Comparison of ENCODE assay signal across 1 cellular context in the genomic region with DNA sequence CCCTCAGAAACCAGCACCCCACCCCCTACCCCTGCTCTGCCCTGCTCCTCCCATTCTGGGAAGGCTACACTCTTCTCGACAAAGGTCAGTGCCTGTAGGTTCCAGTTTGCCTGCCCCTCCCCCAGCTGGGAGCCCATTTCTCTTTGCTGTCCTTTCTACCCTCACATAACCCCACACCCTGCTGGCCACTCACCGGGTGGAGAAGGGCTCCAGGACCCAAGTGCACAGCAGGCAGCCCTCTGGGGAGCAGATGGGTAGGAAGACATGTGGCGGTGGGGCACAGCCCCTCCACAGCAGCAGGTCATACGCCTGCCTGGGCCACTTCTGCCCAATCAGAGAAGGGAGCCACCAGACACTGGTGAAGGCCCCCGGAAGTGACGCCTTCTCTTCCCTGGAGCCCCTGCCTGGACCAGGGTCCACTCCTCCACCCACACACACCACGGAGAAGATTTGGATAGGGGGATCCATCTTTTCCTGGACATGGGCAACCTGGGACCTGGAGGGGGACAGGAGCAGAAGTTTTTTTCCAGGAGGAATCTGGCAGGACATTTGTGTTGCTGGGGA.
TF ChIP-seq lines count a peak whose summit lies in the region.

A gene (minus strand): TSS at position 326 of the 564 bp plus-strand sequence. CDS start 1,948 bp downstream, outside the sequence.

TF ChIP-seq in K562, 482 proteins besides CTCF, POLR2A, EP300 and RAD21 (continued from another document and continues in another):
- TF ChIP-seq, protein P1, sequence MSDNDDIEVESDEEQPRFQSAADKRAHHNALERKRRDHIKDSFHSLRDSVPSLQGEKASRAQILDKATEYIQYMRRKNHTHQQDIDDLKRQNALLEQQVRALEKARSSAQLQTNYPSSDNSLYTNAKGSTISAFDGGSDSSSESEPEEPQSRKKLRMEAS (CRISPR knock-in tag; IDR thresholded peaks at IDR 0.05), result no peak
- TF ChIP-seq JUN (IDR thresholded peaks at IDR 0.05; ENCODE audit: borderline replicate concordance, low read depth, low read length) (no peak), JUN (CRISPR knock-in tag; IDR thresholded peaks at IDR 0.05; ENCODE audit: borderline replicate concordance) (no peak), PPARD (CRISPR knock-in tag; IDR thresholded peaks at IDR 0.05) (no peak), ZNF174 (CRISPR knock-in tag; IDR thresholded peaks at IDR 0.05) (no peak), ZSCAN29 (IDR thresholded peaks at IDR 0.05) (no peak), TEAD2 (tag; IDR thresholded peaks at IDR 0.05) (no peak), CHD2 (IDR thresholded peaks at IDR 0.05; ENCODE audit: low read depth, low read length) (0 out of 2 replicates have a peak, but pooled peaks have one; percentile 42), EHMT2 (IDR thresholded peaks at IDR 0.05) (peak; percentile 43; the same call in 1 of the 2 replicates), TOE1 (IDR thresholded peaks at IDR 0.05; ENCODE audit: borderline replicate concordance) (no peak), TOE1 (CRISPR knock-in tag; IDR thresholded peaks at IDR 0.05; ENCODE audit: borderline replicate concordance, low read depth) (no peak), MEF2D (tag; conservative IDR thresholded peaks at IDR 0.05; ENCODE audit: low read depth) (no peak), HDGF (IDR thresholded peaks at IDR 0.05) (no peak), ZBTB1 (CRISPR knock-in tag; IDR thresholded peaks at IDR 0.05; ENCODE audit: borderline replicate concordance, low read depth) (no peak), HNRNPH1 (optimal IDR thresholded peaks at IDR 0.05; ENCODE audit: low read depth, low read length) (no peak), ZNF830 (CRISPR knock-in tag; IDR thresholded peaks at IDR 0.05) (no peak), XRCC3 (IDR thresholded peaks at IDR 0.05) (no peak), NR2F6 (CRISPR knock-in tag; IDR thresholded peaks at IDR 0.05) (no peak), THRAP3 (IDR thresholded peaks at IDR 0.05; ENCODE audit: borderline replicate concordance) (no peak), MECOM (CRISPR knock-in tag; IDR thresholded peaks at IDR 0.05) (no peak), IRF2 (CRISPR knock-in tag; IDR thresholded peaks at IDR 0.05) (no peak), ZNF75A (CRISPR knock-in tag; IDR thresholded peaks at IDR 0.05) (no peak), SMAD3 (CRISPR knock-in tag; conservative IDR thresholded peaks at IDR 0.05) (no peak), SMC3 (conservative IDR thresholded peaks at IDR 0.05; ENCODE audit: insufficient read depth, low read depth, low read length) (no peak), NRF1 (conservative IDR thresholded peaks at IDR 0.05 in 1 of 2, IDR thresholded peaks at IDR 0.05 in 1 of 2) (peak in 1 of 2 experiments; percentile 28; a peak in 2 of 4 replicates), BHLHE40 (IDR thresholded peaks at IDR 0.05; ENCODE audit: low read length) (no peak), HDAC8 (tag; IDR thresholded peaks at IDR 0.05) (no peak), MXI1 (IDR thresholded peaks at IDR 0.05; ENCODE audit: low read depth, low read length) (no peak), CXXC5 (CRISPR knock-in tag; IDR thresholded peaks at IDR 0.05) (no peak; the same call in 1 of the 2 replicates), ETV1 (tag; conservative IDR thresholded peaks at IDR 0.05; ENCODE audit: low read depth) (no peak)
- TF ChIP-seq, protein P2, sequence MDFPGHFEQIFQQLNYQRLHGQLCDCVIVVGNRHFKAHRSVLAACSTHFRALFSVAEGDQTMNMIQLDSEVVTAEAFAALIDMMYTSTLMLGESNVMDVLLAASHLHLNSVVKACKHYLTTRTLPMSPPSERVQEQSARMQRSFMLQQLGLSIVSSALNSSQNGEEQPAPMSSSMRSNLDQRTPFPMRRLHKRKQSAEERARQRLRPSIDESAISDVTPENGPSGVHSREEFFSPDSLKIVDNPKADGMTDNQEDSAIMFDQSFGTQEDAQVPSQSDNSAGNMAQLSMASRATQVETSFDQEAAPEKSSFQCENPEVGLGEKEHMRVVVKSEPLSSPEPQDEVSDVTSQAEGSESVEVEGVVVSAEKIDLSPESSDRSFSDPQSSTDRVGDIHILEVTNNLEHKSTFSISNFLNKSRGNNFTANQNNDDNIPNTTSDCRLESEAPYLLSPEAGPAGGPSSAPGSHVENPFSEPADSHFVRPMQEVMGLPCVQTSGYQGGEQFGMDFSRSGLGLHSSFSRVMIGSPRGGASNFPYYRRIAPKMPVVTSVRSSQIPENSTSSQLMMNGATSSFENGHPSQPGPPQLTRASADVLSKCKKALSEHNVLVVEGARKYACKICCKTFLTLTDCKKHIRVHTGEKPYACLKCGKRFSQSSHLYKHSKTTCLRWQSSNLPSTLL (IDR thresholded peaks at IDR 0.05), result no peak
- TF ChIP-seq, protein P3, sequence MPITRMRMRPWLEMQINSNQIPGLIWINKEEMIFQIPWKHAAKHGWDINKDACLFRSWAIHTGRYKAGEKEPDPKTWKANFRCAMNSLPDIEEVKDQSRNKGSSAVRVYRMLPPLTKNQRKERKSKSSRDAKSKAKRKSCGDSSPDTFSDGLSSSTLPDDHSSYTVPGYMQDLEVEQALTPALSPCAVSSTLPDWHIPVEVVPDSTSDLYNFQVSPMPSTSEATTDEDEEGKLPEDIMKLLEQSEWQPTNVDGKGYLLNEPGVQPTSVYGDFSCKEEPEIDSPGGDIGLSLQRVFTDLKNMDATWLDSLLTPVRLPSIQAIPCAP (CRISPR knock-in tag; IDR thresholded peaks at IDR 0.05; ENCODE audit: borderline replicate concordance), result no peak
- TF ChIP-seq, protein P4, sequence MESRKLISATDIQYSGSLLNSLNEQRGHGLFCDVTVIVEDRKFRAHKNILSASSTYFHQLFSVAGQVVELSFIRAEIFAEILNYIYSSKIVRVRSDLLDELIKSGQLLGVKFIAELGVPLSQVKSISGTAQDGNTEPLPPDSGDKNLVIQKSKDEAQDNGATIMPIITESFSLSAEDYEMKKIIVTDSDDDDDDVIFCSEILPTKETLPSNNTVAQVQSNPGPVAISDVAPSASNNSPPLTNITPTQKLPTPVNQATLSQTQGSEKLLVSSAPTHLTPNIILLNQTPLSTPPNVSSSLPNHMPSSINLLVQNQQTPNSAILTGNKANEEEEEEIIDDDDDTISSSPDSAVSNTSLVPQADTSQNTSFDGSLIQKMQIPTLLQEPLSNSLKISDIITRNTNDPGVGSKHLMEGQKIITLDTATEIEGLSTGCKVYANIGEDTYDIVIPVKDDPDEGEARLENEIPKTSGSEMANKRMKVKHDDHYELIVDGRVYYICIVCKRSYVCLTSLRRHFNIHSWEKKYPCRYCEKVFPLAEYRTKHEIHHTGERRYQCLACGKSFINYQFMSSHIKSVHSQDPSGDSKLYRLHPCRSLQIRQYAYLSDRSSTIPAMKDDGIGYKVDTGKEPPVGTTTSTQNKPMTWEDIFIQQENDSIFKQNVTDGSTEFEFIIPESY (CRISPR knock-in tag; IDR thresholded peaks at IDR 0.05), result no peak
- TF ChIP-seq, protein P5, sequence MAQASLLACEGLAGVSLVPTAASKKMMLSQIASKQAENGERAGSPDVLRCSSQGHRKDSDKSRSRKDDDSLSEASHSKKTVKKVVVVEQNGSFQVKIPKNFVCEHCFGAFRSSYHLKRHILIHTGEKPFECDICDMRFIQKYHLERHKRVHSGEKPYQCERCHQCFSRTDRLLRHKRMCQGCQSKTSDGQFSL (CRISPR knock-in tag; IDR thresholded peaks at IDR 0.05), result no peak
- TF ChIP-seq, protein P5 (tag; IDR thresholded peaks at IDR 0.05), result no peak
- TF ChIP-seq, protein P6, sequence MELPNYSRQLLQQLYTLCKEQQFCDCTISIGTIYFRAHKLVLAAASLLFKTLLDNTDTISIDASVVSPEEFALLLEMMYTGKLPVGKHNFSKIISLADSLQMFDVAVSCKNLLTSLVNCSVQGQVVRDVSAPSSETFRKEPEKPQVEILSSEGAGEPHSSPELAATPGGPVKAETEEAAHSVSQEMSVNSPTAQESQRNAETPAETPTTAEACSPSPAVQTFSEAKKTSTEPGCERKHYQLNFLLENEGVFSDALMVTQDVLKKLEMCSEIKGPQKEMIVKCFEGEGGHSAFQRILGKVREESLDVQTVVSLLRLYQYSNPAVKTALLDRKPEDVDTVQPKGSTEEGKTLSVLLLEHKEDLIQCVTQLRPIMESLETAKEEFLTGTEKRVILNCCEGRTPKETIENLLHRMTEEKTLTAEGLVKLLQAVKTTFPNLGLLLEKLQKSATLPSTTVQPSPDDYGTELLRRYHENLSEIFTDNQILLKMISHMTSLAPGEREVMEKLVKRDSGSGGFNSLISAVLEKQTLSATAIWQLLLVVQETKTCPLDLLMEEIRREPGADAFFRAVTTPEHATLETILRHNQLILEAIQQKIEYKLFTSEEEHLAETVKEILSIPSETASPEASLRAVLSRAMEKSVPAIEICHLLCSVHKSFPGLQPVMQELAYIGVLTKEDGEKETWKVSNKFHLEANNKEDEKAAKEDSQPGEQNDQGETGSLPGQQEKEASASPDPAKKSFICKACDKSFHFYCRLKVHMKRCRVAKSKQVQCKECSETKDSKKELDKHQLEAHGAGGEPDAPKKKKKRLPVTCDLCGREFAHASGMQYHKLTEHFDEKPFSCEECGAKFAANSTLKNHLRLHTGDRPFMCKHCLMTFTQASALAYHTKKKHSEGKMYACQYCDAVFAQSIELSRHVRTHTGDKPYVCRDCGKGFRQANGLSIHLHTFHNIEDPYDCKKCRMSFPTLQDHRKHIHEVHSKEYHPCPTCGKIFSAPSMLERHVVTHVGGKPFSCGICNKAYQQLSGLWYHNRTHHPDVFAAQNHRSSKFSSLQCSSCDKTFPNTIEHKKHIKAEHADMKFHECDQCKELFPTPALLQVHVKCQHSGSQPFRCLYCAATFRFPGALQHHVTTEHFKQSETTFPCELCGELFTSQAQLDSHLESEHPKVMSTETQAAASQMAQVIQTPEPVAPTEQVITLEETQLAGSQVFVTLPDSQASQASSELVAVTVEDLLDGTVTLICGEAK (IDR thresholded peaks at IDR 0.05), result peak; percentile 33; the same call in 1 of the 2 replicates
- TF ChIP-seq, protein P6 (CRISPR knock-in tag; IDR thresholded peaks at IDR 0.05), result no peak
- TF ChIP-seq, protein P7, sequence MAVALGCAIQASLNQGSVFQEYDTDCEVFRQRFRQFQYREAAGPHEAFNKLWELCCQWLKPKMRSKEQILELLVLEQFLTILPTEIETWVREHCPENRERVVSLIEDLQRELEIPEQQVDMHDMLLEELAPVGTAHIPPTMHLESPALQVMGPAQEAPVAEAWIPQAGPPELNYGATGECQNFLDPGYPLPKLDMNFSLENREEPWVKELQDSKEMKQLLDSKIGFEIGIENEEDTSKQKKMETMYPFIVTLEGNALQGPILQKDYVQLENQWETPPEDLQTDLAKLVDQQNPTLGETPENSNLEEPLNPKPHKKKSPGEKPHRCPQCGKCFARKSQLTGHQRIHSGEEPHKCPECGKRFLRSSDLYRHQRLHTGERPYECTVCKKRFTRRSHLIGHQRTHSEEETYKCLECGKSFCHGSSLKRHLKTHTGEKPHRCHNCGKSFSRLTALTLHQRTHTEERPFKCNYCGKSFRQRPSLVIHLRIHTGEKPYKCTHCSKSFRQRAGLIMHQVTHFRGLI (CRISPR knock-in tag; IDR thresholded peaks at IDR 0.05), result no peak
- TF ChIP-seq, protein P8, sequence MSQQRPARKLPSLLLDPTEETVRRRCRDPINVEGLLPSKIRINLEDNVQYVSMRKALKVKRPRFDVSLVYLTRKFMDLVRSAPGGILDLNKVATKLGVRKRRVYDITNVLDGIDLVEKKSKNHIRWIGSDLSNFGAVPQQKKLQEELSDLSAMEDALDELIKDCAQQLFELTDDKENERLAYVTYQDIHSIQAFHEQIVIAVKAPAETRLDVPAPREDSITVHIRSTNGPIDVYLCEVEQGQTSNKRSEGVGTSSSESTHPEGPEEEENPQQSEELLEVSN (IDR thresholded peaks at IDR 0.05; ENCODE audit: borderline replicate concordance in 1 of 2, extremely low read depth in 1 of 2, insufficient read depth in 1 of 2, insufficient read length in 1 of 2, low read depth in 1 of 2, low read length in 1 of 2, poor library complexity in 1 of 2, severe bottlenecking in 1 of 2), result no peak
- TF ChIP-seq, protein P9, sequence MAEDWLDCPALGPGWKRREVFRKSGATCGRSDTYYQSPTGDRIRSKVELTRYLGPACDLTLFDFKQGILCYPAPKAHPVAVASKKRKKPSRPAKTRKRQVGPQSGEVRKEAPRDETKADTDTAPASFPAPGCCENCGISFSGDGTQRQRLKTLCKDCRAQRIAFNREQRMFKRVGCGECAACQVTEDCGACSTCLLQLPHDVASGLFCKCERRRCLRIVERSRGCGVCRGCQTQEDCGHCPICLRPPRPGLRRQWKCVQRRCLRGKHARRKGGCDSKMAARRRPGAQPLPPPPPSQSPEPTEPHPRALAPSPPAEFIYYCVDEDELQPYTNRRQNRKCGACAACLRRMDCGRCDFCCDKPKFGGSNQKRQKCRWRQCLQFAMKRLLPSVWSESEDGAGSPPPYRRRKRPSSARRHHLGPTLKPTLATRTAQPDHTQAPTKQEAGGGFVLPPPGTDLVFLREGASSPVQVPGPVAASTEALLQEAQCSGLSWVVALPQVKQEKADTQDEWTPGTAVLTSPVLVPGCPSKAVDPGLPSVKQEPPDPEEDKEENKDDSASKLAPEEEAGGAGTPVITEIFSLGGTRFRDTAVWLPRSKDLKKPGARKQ (CRISPR knock-in tag; IDR thresholded peaks at IDR 0.05), result no peak
- TF ChIP-seq, protein P10, sequence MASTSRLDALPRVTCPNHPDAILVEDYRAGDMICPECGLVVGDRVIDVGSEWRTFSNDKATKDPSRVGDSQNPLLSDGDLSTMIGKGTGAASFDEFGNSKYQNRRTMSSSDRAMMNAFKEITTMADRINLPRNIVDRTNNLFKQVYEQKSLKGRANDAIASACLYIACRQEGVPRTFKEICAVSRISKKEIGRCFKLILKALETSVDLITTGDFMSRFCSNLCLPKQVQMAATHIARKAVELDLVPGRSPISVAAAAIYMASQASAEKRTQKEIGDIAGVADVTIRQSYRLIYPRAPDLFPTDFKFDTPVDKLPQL (IDR thresholded peaks at IDR 0.05; ENCODE audit: extremely low read depth, insufficient read length), result no peak
